Comparison of ENCODE assay signal across 10 cellular contexts in genomic region chr9:14910178-14910805, GRCh38. TPM values are rescaled to one million over a fixed set of nuclear protein-coding genes. Genes with fewer than 3 reads are reported as not detected.
DNase-seq lines count a peak whose midpoint lies in the region; ATAC-seq and TF ChIP-seq lines count a peak whose summit lies in the region.
"Had no signal": no experiment of that assay in that cellular context is flagged by ENCODE, and none has a peak within 500 bp of the region (broad histone marks: within the 10 kb centered on the region; RNA-seq: fewer than 3 reads in every experiment).

Gene FREM1, minus strand, starts transcription at chr9:14910428. Its CDS starts 41,451 bp downstream, at chr9:14868977.

- H3K4me1 Mint-ChIP-seq in activated CD4-positive, alpha-beta memory T cell treated with anti-CD3 and anti-CD28 coated beads for 36 hours (ENCODE audit: low read depth), result no peaks in the 10 kb centered on the region
- H3K4me1 Mint-ChIP-seq: stimulated activated naive CD8-positive, alpha-beta T cell treated with anti-CD3 and anti-CD28 coated beads, Interleukin-15, amount 100 ng/mL, for 72 hours had no signal

- no peaks in the 10 kb centered on the region for H3K9me3 ChIP-seq in neuron (ENCODE audit: low read length)

- CTCF ChIA-PET in activated CD4-positive, alpha-beta memory T cell treated with anti-CD3 and anti-CD28 coated beads for 36 hours (lab: Charles Lee), result no interaction called here

- H3K4me1 ChIP-seq in neuron (ENCODE audit: insufficient read depth, low read length), result peaks cover 42% of the 10 kb centered on the region

- no peaks in the 10 kb centered on the region for H3K27me3 Mint-ChIP-seq in activated CD4-positive, alpha-beta memory T cell treated with anti-CD3 and anti-CD28 coated beads for 36 hours
- H3K27me3 Mint-ChIP-seq: stimulated activated naive CD8-positive, alpha-beta T cell treated with anti-CD3 and anti-CD28 coated beads, Interleukin-15, amount 100 ng/mL, for 72 hours had no signal

- peak within 1 kb of the TSS; percentile 90 for H2AFZ ChIP-seq in neuron (ENCODE audit: low read depth, low read length)

- no peaks in the 10 kb centered on the region for H3K36me3 ChIP-seq in neuron (ENCODE audit: insufficient read depth, low read length)

- POLR2A ChIA-PET in activated CD4-positive, alpha-beta memory T cell treated with anti-CD3 and anti-CD28 coated beads for 36 hours (lab: Charles Lee), result no interaction called here

- DNase-seq in C1 segment of cervical spinal cord (lab: John Stamatoyannopoulos, UW) (peak in 9 of 14 donors; percentile 5 to 86 (median 24)), NCI-H526 (lab: John Stamatoyannopoulos, UW) (peak; percentile 57 to 83), fibroblast of pulmonary artery (ENCODE audit: low read depth) (peak; percentile 1)
- DNase-seq in activated CD4-positive, alpha-beta memory T cell treated with anti-CD3 and anti-CD28 coated beads for 36 hours, result no peak
- DNase-seq: stimulated activated naive CD8-positive, alpha-beta T cell treated with anti-CD3 and anti-CD28 coated beads, Interleukin-15, amount 100 ng/mL, for 72 hours had no signal

- H3K36me3 Mint-ChIP-seq in activated CD4-positive, alpha-beta memory T cell treated with anti-CD3 and anti-CD28 coated beads for 36 hours, result no peaks in the 10 kb centered on the region

- no peak within 1 kb of the TSS for H3K27ac Mint-ChIP-seq in activated CD4-positive, alpha-beta memory T cell treated with anti-CD3 and anti-CD28 coated beads for 36 hours
- H3K27ac Mint-ChIP-seq: stimulated activated naive CD8-positive, alpha-beta T cell treated with anti-CD3 and anti-CD28 coated beads, Interleukin-15, amount 100 ng/mL, for 72 hours had no signal

- intact Hi-C loops in activated CD4-positive, alpha-beta memory T cell treated with anti-CD3 and anti-CD28 coated beads for 36 hours (cut with micrococcal nuclease), result no loop called here

- ATAC-seq in HG03108 (IDR thresholded peaks at IDR 0.05; ENCODE audit: unreplicated experiment), result no peak
- no peak for ATAC-seq in GM18498 (IDR thresholded peaks at IDR 0.05; ENCODE audit: unreplicated experiment)
- no peak for ATAC-seq in HG02623 (IDR thresholded peaks at IDR 0.05; ENCODE audit: unreplicated experiment)
- ATAC-seq: stimulated activated naive CD8-positive, alpha-beta T cell treated with anti-CD3 and anti-CD28 coated beads, Interleukin-15, amount 100 ng/mL, for 72 hours had no signal

- H3K9me3 Mint-ChIP-seq in activated CD4-positive, alpha-beta memory T cell treated with anti-CD3 and anti-CD28 coated beads for 36 hours, result no peaks in the 10 kb centered on the region
- H3K9me3 Mint-ChIP-seq: stimulated activated naive CD8-positive, alpha-beta T cell treated with anti-CD3 and anti-CD28 coated beads, Interleukin-15, amount 100 ng/mL, for 72 hours had no signal

- H3K4me3 ChIP-seq in fibroblast of pulmonary artery (replicated peaks; ENCODE audit: low read depth, low read length) (no peak within 1 kb of the TSS), neuron (ENCODE audit: low read length) (peak within 1 kb of the TSS; percentile 57)

- no peak for TF ChIP-seq CTCF in fibroblast of pulmonary artery (IDR thresholded peaks at IDR 0.05; ENCODE audit: low read length, missing control alignments)

- no peak within 1 kb of the TSS for H3K4me3 Mint-ChIP-seq in activated CD4-positive, alpha-beta memory T cell treated with anti-CD3 and anti-CD28 coated beads for 36 hours
- H3K4me3 Mint-ChIP-seq: stimulated activated naive CD8-positive, alpha-beta T cell treated with anti-CD3 and anti-CD28 coated beads, Interleukin-15, amount 100 ng/mL, for 72 hours had no signal

- H3K27me3 ChIP-seq in neuron (ENCODE audit: insufficient read depth, low read length), result no peaks in the 10 kb centered on the region

RNA-seq across cellular contexts. Expression of gene FREM1, which starts in this region (rescaled TPM):
- not detected for total RNA-seq in activated CD4-positive, alpha-beta memory T cell treated with anti-CD3 and anti-CD28 coated beads for 36 hours
- total RNA-seq: Daoy had no signal
